ENCODE assay signal across 13 cellular contexts in genomic region chr18:55501594-55502345, GRCh38.
DNase-seq lines count a peak whose midpoint lies in the region; ATAC-seq, FAIRE-seq and TF ChIP-seq lines count a peak whose summit lies in the region.
"Had no signal": no experiment of that assay in that cellular context is flagged by ENCODE, and none has a peak within 500 bp of the region (broad histone marks: within the 10 kb centered on the region; RNA-seq: fewer than 3 reads in every experiment).

No MANE protein-coding gene starts in this region.

- no peak overlapping the region for H2AFZ ChIP-seq in H1 (ENCODE audit: low read length)

- no peak overlapping the region for H3K56ac ChIP-seq in H1 (replicated peaks; ENCODE audit: insufficient read length, low read depth, low read length)

- peak; percentile 89 for FAIRE-seq in H1 (lab: Jason Lieb, UNC)

- intact Hi-C loops in CD8-positive, alpha-beta T cell (cut with DNase I, micrococcal nuclease), result no loop called here

- no peak for TF ChIP-seq EP300 in H1 (IDR thresholded peaks at IDR 0.05; ENCODE audit: borderline replicate concordance in 1 of 2, low read depth in 2 of 2, low read length in 2 of 2)

- H3K23me2 ChIP-seq in H1 (ENCODE audit: low read depth, low read length), result no peaks in the 10 kb centered on the region; the same call in 1 of the 2 replicates

- H2BK120ac ChIP-seq in H1 (replicated peaks; ENCODE audit: low read depth, low read length), result no peak overlapping the region

- H3K27me3 ChIP-seq in BJ (ENCODE audit: control insufficient read depth, insufficient read depth, low read length), result no peaks in the 10 kb centered on the region
- no peaks in the 10 kb centered on the region for H3K27me3 ChIP-seq in H1 (replicated peaks in 1 of 4; ENCODE audit: control insufficient read depth in 3 of 4, extremely low read depth in 1 of 4, insufficient read depth in 3 of 4, low read length in 3 of 4)
- H3K27me3 ChIP-seq in CD8-positive, alpha-beta T cell (ENCODE audit: insufficient read depth, low read length), result no peaks in the 10 kb centered on the region
- H3K27me3 ChIP-seq in HAP-1 (ENCODE audit: low read depth), result no peaks in the 10 kb centered on the region
- H3K27me3 ChIP-seq: stomach had no signal

- peak overlapping the region; percentile 9 for H4K5ac ChIP-seq in H1 (ENCODE audit: insufficient read length, low read depth, low read length)

- DNase-seq in BJ (ENCODE audit: low read depth), result no peak
- peak; percentile 36 for DNase-seq in LHCN-M2 (ENCODE audit: low read depth)
- no peak for DNase-seq in H1 (ENCODE audit: low read depth in 1 of 2, low spot score in 2 of 2)
- DNase-seq in stimulated activated CD4-positive, alpha-beta T cell treated with anti-CD3 and anti-CD28 coated beads, Interleukin-2, amount 100 ng/mL, for 48 hours, result no peak
- DNase-seq in activated CD4-positive, alpha-beta T cell treated with anti-CD3 and anti-CD28 coated beads for 48 hours, result no peak
- DNase-seq in CD8-positive, alpha-beta T cell, result no peak
- DNase-seq in HAP-1 (ENCODE audit: low spot score in 2 of 2), result no peak
- DNase-seq: AML-193, amygdala, NCI-H2107, nucleus accumbens, stomach had no signal

- no peak overlapping the region for H2BK5ac ChIP-seq in H1 (ENCODE audit: low read depth, low read length)

- H3K18ac ChIP-seq in H1 (ENCODE audit: extremely low read depth, low read length), result no peak overlapping the region

- peaks cover 2 to 3% of the 10 kb centered on the region in 2 experiments for H4K20me1 ChIP-seq in H1 (replicated peaks in 1 of 2; ENCODE audit: control insufficient read depth in 1 of 2, insufficient read depth in 2 of 2, low read length in 2 of 2)

- H3K4me3 ChIP-seq in BJ (ENCODE audit: low read depth, low read length) (peak overlapping the region; percentile 1; the same call in 1 of the 2 replicates), H1 (ENCODE audit: extremely low read depth in 1 of 4, insufficient read depth in 2 of 4, low read depth in 3 of 4, low read length in 4 of 4) (peak overlapping the region in 1 of 4 experiments; percentile 30; a peak in 1 of 8 replicates), HAP-1 (no peak overlapping the region)
- H3K4me3 ChIP-seq in CD8-positive, alpha-beta T cell (ENCODE audit: low read depth, low read length), result no peak overlapping the region
- H3K4me3 ChIP-seq: stomach had no signal

- peaks cover 30% of the 10 kb centered on the region for H3K4me1 Mint-ChIP-seq in nephron
- peaks cover 2% of the 10 kb centered on the region for H3K4me1 Mint-ChIP-seq in CD8-positive, alpha-beta T cell (ENCODE audit: low read depth)

- H3K9me3 Mint-ChIP-seq in nephron, result no peaks in the 10 kb centered on the region
- no peaks in the 10 kb centered on the region for H3K9me3 Mint-ChIP-seq in CD8-positive, alpha-beta T cell

- H3K4ac ChIP-seq in H1 (replicated peaks; ENCODE audit: insufficient read length, low read depth, low read length), result no peak overlapping the region

- H3K27ac Mint-ChIP-seq in nephron, result peak overlapping the region; percentile 14 to 61 (median 50)
- H3K27ac Mint-ChIP-seq in CD8-positive, alpha-beta T cell, result no peak overlapping the region

- no peaks in the 10 kb centered on the region for H3K36me3 Mint-ChIP-seq in nephron (ENCODE audit: low read depth)
- H3K36me3 Mint-ChIP-seq in CD8-positive, alpha-beta T cell, result no peaks in the 10 kb centered on the region

- H2BK12ac ChIP-seq in H1 (ENCODE audit: low read depth, low read length), result no peak overlapping the region

- no peaks in the 10 kb centered on the region for H3K9me3 ChIP-seq in H1 (ENCODE audit: insufficient read depth in 2 of 2, low read depth in 1 of 2, low read length in 1 of 2)
- H3K9me3 ChIP-seq in CD8-positive, alpha-beta T cell (ENCODE audit: low read length), result no peaks in the 10 kb centered on the region
- no peaks in the 10 kb centered on the region for H3K9me3 ChIP-seq in HAP-1
- H3K9me3 ChIP-seq: stomach had no signal

- H3K4me3 Mint-ChIP-seq in nephron, result no peak overlapping the region
- H3K4me3 Mint-ChIP-seq in CD8-positive, alpha-beta T cell, result no peak overlapping the region

- 16% methylated on average over 4 of the region's 4 CpGs; no CpG with 5 or more reads in 1 of the 2 experiments for WGBS in H1 (ENCODE audit: extremely low coverage in 1 of 2, insufficient coverage in 1 of 2, insufficient read length in 1 of 2, insufficient replicate concordance in 2 of 2, low coverage in 1 of 2, low lambda C conversion rate in 2 of 2, missing lambda C conversion rate in 1 of 2), 2 experiments

- no peak overlapping the region for H4K91ac ChIP-seq in H1 (replicated peaks; ENCODE audit: insufficient read length, low read length)

- TF ChIP-seq RAD21 in H1 (IDR thresholded peaks at IDR 0.05 in 1 of 2, conservative IDR thresholded peaks at IDR 0.05 in 1 of 2; ENCODE audit: low read depth in 2 of 2, low read length in 2 of 2), result no peak

- H3K14ac ChIP-seq in H1 (ENCODE audit: insufficient read length), result no peak overlapping the region

- in situ Hi-C loops in HAP-1 (cut with MboI; ENCODE audit: low sequenced_read_pairs), result no loop called here

- no peak for TF ChIP-seq POLR2A in H1 (IDR thresholded peaks at IDR 0.05; ENCODE audit: control extremely low read depth in 1 of 2, low read depth in 2 of 2, low read length in 2 of 2)

- no peak overlapping the region for H3K9ac ChIP-seq in H1 (replicated peaks in 1 of 4; ENCODE audit: extremely low read depth in 1 of 4, low read depth in 3 of 4, low read length in 3 of 4)

- CTCF ChIA-PET in BJ (lab: Yijun Ruan, JAX) (no interaction called here), H1 (lab: Charles Lee; ENCODE audit: partially characterized antibody) (interaction anchor here (0.8 to 1.1 kb wide), 2 partner anchors 13 to 282 kb away, joined by 3 read pairs; no protein-coding TSS in a partner anchor)
- CTCF ChIA-PET in CD8-positive, alpha-beta T cell (lab: Charles Lee), result interaction anchor here (0.6 kb wide), 1 partner anchor 34 kb away, joined by 3 read pairs; no protein-coding TSS in a partner anchor

- H3K27ac ChIP-seq in H1 (ENCODE audit: low read depth, low read length), result no peak overlapping the region
- H3K27ac ChIP-seq in CD8-positive, alpha-beta T cell (ENCODE audit: low read depth, low read length), result no peak overlapping the region

- H3K36me3 ChIP-seq in BJ (ENCODE audit: control insufficient read depth, insufficient read depth, low read length), result no peaks in the 10 kb centered on the region
- no peaks in the 10 kb centered on the region; a peak in 1 of 8 replicates for H3K36me3 ChIP-seq in H1 (ENCODE audit: control insufficient read depth in 2 of 4, insufficient read depth in 4 of 4, low read length in 3 of 4)
- no peaks in the 10 kb centered on the region for H3K36me3 ChIP-seq in CD8-positive, alpha-beta T cell (ENCODE audit: insufficient read depth, low read length)
- H3K36me3 ChIP-seq in HAP-1 (replicated peaks), result no peaks in the 10 kb centered on the region
- H3K36me3 ChIP-seq: stomach had no signal

- H2BK15ac ChIP-seq in H1 (ENCODE audit: low read length), result no peak overlapping the region

- H3K79me2 ChIP-seq in H1 (ENCODE audit: control insufficient read depth in 1 of 2, insufficient read depth in 2 of 2, low read length in 2 of 2), result peaks cover 5 to 90% of the 10 kb centered on the region in 2 experiments; a peak in 3 of 4 replicates

- peaks cover 3% of the 10 kb centered on the region; the same call in 1 of the 2 replicates for H3K79me1 ChIP-seq in H1 (ENCODE audit: low read depth, low read length)

- H3K4me1 ChIP-seq in H1 (replicated peaks in 1 of 4; ENCODE audit: control insufficient read depth in 3 of 4, insufficient read depth in 4 of 4, low read length in 3 of 4) (peaks cover 0 to 25% (median 12%) of the 10 kb centered on the region in 4 experiments; a peak in 3 of 7 replicates), HAP-1 (peaks cover 23% of the 10 kb centered on the region)
- H3K4me1 ChIP-seq in CD8-positive, alpha-beta T cell (ENCODE audit: insufficient read depth, low read length), result no peaks in the 10 kb centered on the region

- no peak overlapping the region for H2BK20ac ChIP-seq in H1 (ENCODE audit: low read length)

- TF ChIP-seq CTCF in BJ (IDR thresholded peaks at IDR 0.05; ENCODE audit: insufficient read depth, low read depth, low read length) (no peak), H1 (IDR thresholded peaks at IDR 0.05; ENCODE audit: control extremely low read depth in 1 of 3, insufficient read depth in 1 of 3, low read depth in 1 of 3, low read length in 3 of 3) (no peak), nephron (IDR thresholded peaks at IDR 0.05; ENCODE audit: unreplicated experiment in 3 of 3) (no peak)
- no peak for TF ChIP-seq CTCF in CD8-positive, alpha-beta T cell (IDR thresholded peaks at IDR 0.05)

- no peak overlapping the region for H3K23ac ChIP-seq in H1 (ENCODE audit: insufficient read length)

- H2AK5ac ChIP-seq in H1 (ENCODE audit: low read depth, low read length), result no peak overlapping the region

- peak overlapping the region in 1 of 2 experiments; percentile 31; a peak in 2 of 4 replicates for H3K4me2 ChIP-seq in H1 (ENCODE audit: insufficient read depth in 1 of 2, low read depth in 2 of 2, low read length in 2 of 2)

- peaks cover 3% of the 10 kb centered on the region for H3K27me3 Mint-ChIP-seq in nephron (ENCODE audit: low read depth)
- no peaks in the 10 kb centered on the region for H3K27me3 Mint-ChIP-seq in CD8-positive, alpha-beta T cell (ENCODE audit: low read depth)

- POLR2A ChIA-PET in BJ (lab: Charles Lee), result no interaction called here
- POLR2A ChIA-PET in H1 (lab: Charles Lee; ENCODE audit: partially characterized antibody), result interaction anchor here (1.1 to 1.6 kb wide), 3 partner anchors 13 to 233 kb away, joined by 3 to 9 read pairs (median 4); no protein-coding TSS in a partner anchor
- POLR2A ChIA-PET in CD8-positive, alpha-beta T cell (lab: Charles Lee), result no interaction called here

- ATAC-seq in CD8-positive, alpha-beta T cell, result no peak

- H4K8ac ChIP-seq in H1 (ENCODE audit: extremely low read depth, insufficient read depth, low read length), result no peak overlapping the region
